In the genomic region with DNA sequence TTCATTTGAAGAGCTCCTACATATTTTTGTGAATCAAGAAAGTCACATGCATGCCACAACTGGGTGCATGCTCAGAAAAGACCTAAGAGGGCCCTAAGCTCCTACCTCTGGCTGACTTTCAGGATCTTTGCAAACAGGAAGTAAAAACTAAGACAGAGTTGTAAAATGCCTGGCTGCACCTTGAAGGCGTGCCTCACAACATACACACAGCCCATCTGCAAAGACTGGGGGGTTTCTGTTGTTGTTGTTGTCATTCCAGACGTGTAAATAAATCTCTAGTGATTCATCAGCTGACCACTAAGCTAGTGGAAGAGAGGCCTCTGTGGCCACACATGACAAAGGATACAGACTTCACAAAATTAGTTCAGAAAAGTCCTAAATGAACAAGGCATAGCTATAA, we compare ENCODE assay signal across 9 cellular contexts. TPM values are rescaled to one million over a fixed set of nuclear protein-coding genes. Genes with fewer than 3 reads are reported as not detected.
DNase-seq lines count a peak whose midpoint lies in the region; ATAC-seq and TF ChIP-seq lines count a peak whose summit lies in the region.
"Had no signal": no experiment of that assay in that cellular context is flagged by ENCODE, and none has a peak within 500 bp of the region (broad histone marks: within the 10 kb centered on the region; RNA-seq: fewer than 3 reads in every experiment).

No MANE protein-coding gene starts in this region.

- TF ChIP-seq CTCF in PC-3 (conservative IDR thresholded peaks at IDR 0.05; ENCODE audit: low read depth, low read length) (no peak), natural killer cell (IDR thresholded peaks at IDR 0.05) (no peak), gastrocnemius medialis (IDR thresholded peaks at IDR 0.05 in 4 of 5, conservative IDR thresholded peaks at IDR 0.05 in 1 of 5) (no peak)

- POLR2A ChIA-PET in PC-3 (lab: Charles Lee; ENCODE audit: unreplicated experiment) = interaction anchor here (0.5 kb wide), 1 partner anchor 89 kb away, joined by 3 read pairs; no protein-coding TSS in a partner anchor

- no peak overlapping the region for H3K4me3 Mint-ChIP-seq in natural killer cell

- no peaks in the 10 kb centered on the region for H3F3A ChIP-seq in PC-3 (ENCODE audit: low read length, unreplicated experiment)

- H3K27ac ChIP-seq in PC-3 (ENCODE audit: low read length) (peak overlapping the region; percentile 53), gastrocnemius medialis (no peak overlapping the region)

- no peaks in the 10 kb centered on the region for H3K27me3 Mint-ChIP-seq in natural killer cell (ENCODE audit: low read depth in 2 of 2)

- DNase-seq in PC-3 = peak; percentile 59
- no peak for DNase-seq in natural killer cell
- no peak for DNase-seq in stimulated activated CD4-positive, alpha-beta T cell treated with anti-CD3 and anti-CD28 coated beads, Interleukin-12 subunit alpha, Interleukin-12 subunit beta, amount 100 ng/mL, for 4 hours
- DNase-seq in gastrocnemius medialis = no peak
- no peak for DNase-seq in OCI-M2 (lab: John Stamatoyannopoulos, UW; ENCODE audit: unreplicated experiment)
- DNase-seq in NCI-H2171 (lab: John Stamatoyannopoulos, UW) = no peak
- DNase-seq: NCI-H446 had no signal

- no peaks in the 10 kb centered on the region for H3K9me3 ChIP-seq in PC-3 (ENCODE audit: low read length)
- H3K9me3 ChIP-seq in gastrocnemius medialis = no peaks in the 10 kb centered on the region

- peak overlapping the region; percentile 9 to 64 for H3K27ac Mint-ChIP-seq in natural killer cell

- H4K20me1 ChIP-seq in PC-3 (ENCODE audit: low read length) = peaks cover 54% of the 10 kb centered on the region

- H3K9me3 Mint-ChIP-seq in natural killer cell = no peaks in the 10 kb centered on the region

- BruUV-seq in PC-3 (replicated peaks; lab: Mats Ljungman, UMichigan) = no TSS peak

- no peaks in the 10 kb centered on the region for H3K36me3 Mint-ChIP-seq in natural killer cell

- peaks cover 47 to 86% of the 10 kb centered on the region in 2 donors for H3K4me1 Mint-ChIP-seq in natural killer cell

- H3K36me3 ChIP-seq in PC-3 (ENCODE audit: low read depth, low read length) (no peaks in the 10 kb centered on the region), gastrocnemius medialis (no peaks in the 10 kb centered on the region)

- intact Hi-C loops in PC-3 (cut with micrococcal nuclease) (no loop called here), natural killer cell (cut with micrococcal nuclease) (no loop called here), gastrocnemius medialis (cut with DNase I; ENCODE audit: low total_unique reads) (no loop called here)

- H3K4me1 ChIP-seq in PC-3 (ENCODE audit: insufficient read depth, low read length) (peaks cover 49% of the 10 kb centered on the region), gastrocnemius medialis (peaks cover 19 to 35% of the 10 kb centered on the region in 2 donors)

- peaks cover 100% of the 10 kb centered on the region for H3K79me2 ChIP-seq in PC-3 (ENCODE audit: low read length)

- CTCF ChIA-PET in PC-3 (lab: Charles Lee) = interaction anchor here (0.5 kb wide), 1 partner anchor 22 kb away, joined by 5 read pairs; no protein-coding TSS in a partner anchor

- H3K4me3 ChIP-seq in PC-3 (ENCODE audit: low read length) (no peak overlapping the region), gastrocnemius medialis (no peak overlapping the region)

- no peaks in the 10 kb centered on the region for H3K9me2 ChIP-seq in PC-3 (replicated peaks; ENCODE audit: low read length)

- H3K27me3 ChIP-seq in PC-3 (ENCODE audit: low read length) (no peaks in the 10 kb centered on the region), gastrocnemius medialis (no peaks in the 10 kb centered on the region)

- no peak overlapping the region for H3K9ac ChIP-seq in PC-3 (ENCODE audit: low read length)

- ATAC-seq in GM18868 (IDR thresholded peaks at IDR 0.05; ENCODE audit: unreplicated experiment) (peak; percentile 90), HG02759 (IDR thresholded peaks at IDR 0.05; ENCODE audit: unreplicated experiment) (peak; percentile 90), PC-3 (peak; percentile 81), natural killer cell (peak in 2 of 3 donors; percentile 30 to 40), gastrocnemius medialis (no peak)

- TF ChIP-seq POLR2A in gastrocnemius medialis (IDR thresholded peaks at IDR 0.05) = no peak

- no peak overlapping the region for H2AFZ ChIP-seq in PC-3 (ENCODE audit: low read length)

- in situ Hi-C loops in gastrocnemius medialis (cut with MboI; ENCODE audit: low sequenced_read_pairs in 4 of 4) = no loop called here

- H3K4me2 ChIP-seq in PC-3 (ENCODE audit: low read length) = peak overlapping the region; percentile 41

RNA-seq across cellular contexts. Expression of gene SMURF1, which starts 31.8 kb away (rescaled TPM):
- total RNA-seq in PC-3 (2014; rRNA removed) (30.2 and 32.3 TPM in 2 replicates), natural killer cell (10 to 100 TPM; 33.3 to 34.7 (median 34.2) TPM), gastrocnemius medialis (10 to 100 TPM; 15.4 to 44.8 (median 18.3) TPM)

Comparison
In these comparisons a context has a peak if more than half of its experiments do, and no peak if none do; other contexts are left out.
1. ATAC-seq: peak in GM18868 (single experiment), HG02759 (single experiment), PC-3 (single experiment) and natural killer cell (2 of 3); none in gastrocnemius medialis (0 of 2).